In genomic region chr2:120293123-120293990, GRCh38 we compare ENCODE assay signal across 11 cellular contexts. TPM values are rescaled to one million over a fixed set of nuclear protein-coding genes. Genes with fewer than 3 reads are reported as not detected.
DNase-seq lines count a peak whose midpoint lies in the region; ATAC-seq and TF ChIP-seq lines count a peak whose summit lies in the region.
"Had no signal": no experiment of that assay in that cellular context is flagged by ENCODE, and none has a peak within 500 bp of the region (broad histone marks: within the 10 kb centered on the region; RNA-seq: fewer than 3 reads in every experiment).

No MANE protein-coding gene starts in this region.

- H3K27me3 Mint-ChIP-seq in IgD-negative memory B cell (no peaks in the 10 kb centered on the region), T-helper 17 cell (no peaks in the 10 kb centered on the region)

- TF ChIP-seq CTCF in parathyroid adenoma (IDR thresholded peaks at IDR 0.05), result no peak

- H3K36me3 Mint-ChIP-seq in IgD-negative memory B cell (peaks cover 17% of the 10 kb centered on the region), T-helper 17 cell (ENCODE audit: low read depth) (peaks cover 13% of the 10 kb centered on the region)

- H3K4me2 ChIP-seq in parathyroid adenoma (ENCODE audit: low read length), result peak overlapping the region; percentile 23

- H3K4me3 Mint-ChIP-seq in IgD-negative memory B cell (peak overlapping the region in 3 of 4 donors; percentile 57 to 82 (median 75)), T-helper 17 cell (no peak overlapping the region)
- H3K4me3 Mint-ChIP-seq: HFFc6 had no signal

- no peaks in the 10 kb centered on the region for H3K9me3 ChIP-seq in HAP-1
- H3K9me3 ChIP-seq in parathyroid adenoma (ENCODE audit: control insufficient read depth, low read length), result no peaks in the 10 kb centered on the region
- no peaks in the 10 kb centered on the region for H3K9me3 ChIP-seq in T-helper 17 cell (ENCODE audit: control insufficient read depth, low read length, poor library complexity, severe bottlenecking)
- H3K9me3 ChIP-seq: breast epithelium, gastrocnemius medialis had no signal

- DNase-seq in HAP-1 (ENCODE audit: low spot score in 2 of 2) (peak; percentile 27 to 60), T-helper 17 cell (no peak), DMS 273 (lab: John Stamatoyannopoulos, UW; ENCODE audit: unreplicated experiment) (no peak), NCI-H226 (no peak)
- DNase-seq: gastrocnemius medialis, HFFc6, NCI-H1092 had no signal

- in situ Hi-C loops in HAP-1 (cut with MboI; ENCODE audit: low sequenced_read_pairs), result no loop called here

- no peak overlapping the region for H2AFZ ChIP-seq in parathyroid adenoma

- H3K4me3 ChIP-seq in HAP-1 (no peak overlapping the region), parathyroid adenoma (ENCODE audit: low read depth, low read length) (no peak overlapping the region)
- H3K4me3 ChIP-seq: breast epithelium, gastrocnemius medialis had no signal

- no peaks in the 10 kb centered on the region for H3K9me3 Mint-ChIP-seq in IgD-negative memory B cell
- H3K9me3 Mint-ChIP-seq: HFFc6 had no signal

- H3K4me1 ChIP-seq in HAP-1, result peaks cover 23% of the 10 kb centered on the region
- peaks cover 56% of the 10 kb centered on the region for H3K4me1 ChIP-seq in parathyroid adenoma
- H3K4me1 ChIP-seq: breast epithelium, gastrocnemius medialis had no signal

- H3K27ac ChIP-seq in parathyroid adenoma, result peak overlapping the region; percentile 89
- H3K27ac ChIP-seq: breast epithelium, gastrocnemius medialis had no signal

- H3K27me3 ChIP-seq in HAP-1 (ENCODE audit: low read depth), result no peaks in the 10 kb centered on the region
- H3K27me3 ChIP-seq in parathyroid adenoma (ENCODE audit: control insufficient read depth, insufficient read depth, low read length), result no peaks in the 10 kb centered on the region
- H3K27me3 ChIP-seq: breast epithelium, gastrocnemius medialis had no signal

- H3K36me3 ChIP-seq in HAP-1 (replicated peaks) (no peaks in the 10 kb centered on the region), parathyroid adenoma (ENCODE audit: control insufficient read depth, insufficient read depth, low read length) (peaks cover 4% of the 10 kb centered on the region)
- H3K36me3 ChIP-seq: breast epithelium had no signal

- H3K9ac ChIP-seq in parathyroid adenoma, result no peak overlapping the region

- H3K27ac Mint-ChIP-seq in IgD-negative memory B cell (peak overlapping the region in 2 of 3 donors; percentile 60 to 71), T-helper 17 cell (no peak overlapping the region)
- H3K27ac Mint-ChIP-seq: HFFc6 had no signal

- ATAC-seq in GM19043 (IDR thresholded peaks at IDR 0.05; ENCODE audit: low read depth, unreplicated experiment) (peak; percentile 30), T-helper 17 cell (no peak)
- ATAC-seq: gastrocnemius medialis had no signal

- H3K4me1 Mint-ChIP-seq in IgD-negative memory B cell (peaks cover 9 to 17% (median 13%) of the 10 kb centered on the region in 3 donors), T-helper 17 cell (peaks cover 19% of the 10 kb centered on the region)

- peaks cover 24% of the 10 kb centered on the region for H3K79me2 ChIP-seq in parathyroid adenoma

RNA-seq across cellular contexts. Expression of gene RALB, which starts 40.7 kb away (rescaled TPM):
- polyA plus RNA-seq in IgD-negative memory B cell, result 81.7 TPM
- 10 to 100 TPM; 17.5 to 20.2 TPM for total RNA-seq in T-helper 17 cell

RNA-seq across cellular contexts. Expression of gene INHBB, which starts 52.6 kb away (rescaled TPM):
- polyA plus RNA-seq in IgD-negative memory B cell, result not detected
- total RNA-seq in T-helper 17 cell, result not detected

Comparison
In these comparisons a context has a peak if more than half of its experiments do, and no peak if none do; other contexts are left out.
1. DNase-seq: peak in HAP-1 (2 of 2); none in T-helper 17 cell (0 of 3), DMS 273 (single experiment) and NCI-H226 (single experiment).